15 cellular contexts compared by ENCODE assay signal in the genomic region with DNA sequence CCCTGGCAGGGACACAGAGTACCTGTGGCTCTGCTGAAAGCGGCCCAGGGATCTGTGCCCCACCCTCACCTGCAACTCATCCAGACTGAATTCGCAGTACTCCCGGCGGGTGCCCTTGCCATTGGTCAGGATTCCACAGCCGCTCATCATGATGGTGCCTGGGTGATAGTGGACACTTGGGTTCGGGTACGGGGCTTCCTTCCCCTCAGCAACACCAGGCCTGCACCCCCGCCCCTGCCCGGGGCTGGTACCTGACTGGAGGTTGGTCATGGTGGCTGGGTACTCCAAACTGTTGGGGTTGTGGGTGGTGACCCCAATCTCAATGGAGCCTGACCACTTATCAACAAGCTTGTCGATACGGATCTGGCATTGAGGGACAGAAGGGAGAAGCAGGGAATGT. TPM values are rescaled to one million over a fixed set of nuclear protein-coding genes. Genes with fewer than 3 reads are reported as not detected.
DNase-seq lines count a peak whose midpoint lies in the region; ATAC-seq and TF ChIP-seq lines count a peak whose summit lies in the region.
"Had no signal": no experiment of that assay in that cellular context is flagged by ENCODE, and none has a peak within 500 bp of the region (broad histone marks: within the 10 kb centered on the region; RNA-seq: fewer than 3 reads in every experiment).

No MANE protein-coding gene starts in this region.

- peaks cover 10% of the 10 kb centered on the region; the same call in 1 of the 2 replicates for H4K20me1 ChIP-seq in BLaER1

- H3K27me3 ChIP-seq in BLaER1, result no peaks in the 10 kb centered on the region
- no peaks in the 10 kb centered on the region for H3K27me3 ChIP-seq in H7 (ENCODE audit: control insufficient read depth, insufficient read depth, low read length)
- H3K27me3 ChIP-seq in BE2C, result no peaks in the 10 kb centered on the region

- no peak overlapping the region for H3K27ac ChIP-seq in BLaER1

- DNase-seq in activated T-cell treated with anti-CD3 and anti-CD28 coated beads, Interleukin-2, amount 50 U/mL, for 24 hours, result no peak
- DNase-seq in activated T-cell treated with anti-CD3 and anti-CD28 coated beads, Interleukin-2, amount 50 U/mL, for 48 hours, result no peak
- DNase-seq in H7, result peak; percentile 34
- DNase-seq in BE2C, result no peak
- no peak for DNase-seq in iPS-NIHi11 (ENCODE audit: low spot score)
- DNase-seq: CD4-positive, CD25-positive, alpha-beta regulatory T cell; CD8-positive, alpha-beta memory T cell; COR-L47; GOT3; KG1 had no signal

- H3K9ac ChIP-seq in BLaER1, result peak overlapping the region; percentile 88; the same call in 1 of the 2 replicates

- no peak for TF ChIP-seq CTCF in nephron (IDR thresholded peaks at IDR 0.05; ENCODE audit: unreplicated experiment in 3 of 3)
- TF ChIP-seq CTCF in BE2C (IDR thresholded peaks at IDR 0.05; ENCODE audit: low read depth, low read length), result no peak

- peaks cover 76% of the 10 kb centered on the region for H3K36me3 Mint-ChIP-seq in activated T-cell treated with anti-CD3 and anti-CD28 coated beads, Interleukin-2, amount 50 U/mL, for 24 hours (ENCODE audit: low read depth)
- H3K36me3 Mint-ChIP-seq in nephron (ENCODE audit: low read depth), result peaks cover 23% of the 10 kb centered on the region

- peak overlapping the region; percentile 12 for H3K4me3 Mint-ChIP-seq in activated T-cell treated with anti-CD3 and anti-CD28 coated beads, Interleukin-2, amount 50 U/mL, for 24 hours
- peak overlapping the region; percentile 43 to 72 (median 59) for H3K4me3 Mint-ChIP-seq in nephron

- H3K27ac Mint-ChIP-seq in activated T-cell treated with anti-CD3 and anti-CD28 coated beads, Interleukin-2, amount 50 U/mL, for 24 hours, result no peak overlapping the region
- no peak overlapping the region for H3K27ac Mint-ChIP-seq in nephron
- H3K27ac Mint-ChIP-seq: CD4-positive, CD25-positive, alpha-beta regulatory T cell had no signal

- H3K9me3 Mint-ChIP-seq in activated T-cell treated with anti-CD3 and anti-CD28 coated beads, Interleukin-2, amount 50 U/mL, for 24 hours, result no peaks in the 10 kb centered on the region
- H3K9me3 Mint-ChIP-seq in nephron, result no peaks in the 10 kb centered on the region
- H3K9me3 Mint-ChIP-seq: CD4-positive, CD25-positive, alpha-beta regulatory T cell; CD8-positive, alpha-beta memory T cell had no signal

- no peaks in the 10 kb centered on the region for H3K9me3 ChIP-seq in BLaER1
- H3K9me3 ChIP-seq in BE2C, result no peaks in the 10 kb centered on the region
- H3K9me3 ChIP-seq: HAP-1 had no signal

- H3K4me2 ChIP-seq in BLaER1, result no peak overlapping the region

- H3K36me3 ChIP-seq in BLaER1 (peaks cover 58% of the 10 kb centered on the region), H7 (replicated peaks; ENCODE audit: control insufficient read depth, insufficient read depth, low read length) (peaks cover 42% of the 10 kb centered on the region), BE2C (peaks cover 23% of the 10 kb centered on the region)

- peaks cover 39% of the 10 kb centered on the region for H3K4me1 Mint-ChIP-seq in activated T-cell treated with anti-CD3 and anti-CD28 coated beads, Interleukin-2, amount 50 U/mL, for 24 hours (ENCODE audit: low read depth)
- H3K4me1 Mint-ChIP-seq in nephron, result peaks cover 22% of the 10 kb centered on the region

- H3K4me1 ChIP-seq in BLaER1 (peaks cover 22% of the 10 kb centered on the region), BE2C (no peaks in the 10 kb centered on the region)

- no peak overlapping the region for H3K4me3 ChIP-seq in BLaER1
- no peak overlapping the region for H3K4me3 ChIP-seq in H7 (ENCODE audit: insufficient read depth, low read depth, low read length)
- no peak overlapping the region for H3K4me3 ChIP-seq in BE2C (ENCODE audit: low read depth, low read length)
- H3K4me3 ChIP-seq: HAP-1 had no signal

- no peaks in the 10 kb centered on the region for H3K27me3 Mint-ChIP-seq in activated T-cell treated with anti-CD3 and anti-CD28 coated beads, Interleukin-2, amount 50 U/mL, for 24 hours
- no peaks in the 10 kb centered on the region for H3K27me3 Mint-ChIP-seq in nephron (ENCODE audit: low read depth)

- no peak for ATAC-seq in HG03095 (IDR thresholded peaks at IDR 0.05; ENCODE audit: unreplicated experiment)

RNA-seq across cellular contexts. Expression of a gene that starts 2.9 kb away (rescaled TPM):
- 33.5 and 34.1 TPM in 2 replicates for total RNA-seq in H7 (2014; rRNA removed; shearing (Covaris generic))
- polyA plus RNA-seq in BE2C (2012; ENCODE audit: insufficient read depth, insufficient read length, low read depth), result 55.3 TPM

RNA-seq across cellular contexts. Expression of a gene that starts 10.1 kb away (rescaled TPM):
- total RNA-seq in H7 (2014; rRNA removed; shearing (Covaris generic)), result 17.8 and 34.5 TPM in 2 replicates
- polyA plus RNA-seq in BE2C (2012; ENCODE audit: insufficient read depth, insufficient read length, low read depth), result 2.2 TPM
- total RNA-seq: HT-29 had no signal

RNA-seq across cellular contexts. Expression of a gene that starts 11.0 kb away (rescaled TPM):
- 52.8 and 60.2 TPM in 2 replicates for total RNA-seq in H7 (2014; rRNA removed; shearing (Covaris generic))
- 123 TPM for polyA plus RNA-seq in BE2C (2012; ENCODE audit: insufficient read depth, insufficient read length, low read depth)

RNA-seq across cellular contexts. Expression of a gene that starts 18.8 kb away (rescaled TPM):
- total RNA-seq in H7 (2014; rRNA removed; shearing (Covaris generic)), result 865 and 1,116 TPM in 2 replicates
- polyA plus RNA-seq in BE2C (2012; ENCODE audit: insufficient read depth, insufficient read length, low read depth), result 805 TPM

RNA-seq across cellular contexts. Expression of a gene that starts 25.8 kb away (rescaled TPM):
- total RNA-seq in H7 (2014; rRNA removed; shearing (Covaris generic)), result 1.1 and 2.2 TPM in 2 replicates
- polyA plus RNA-seq in BE2C (2012; ENCODE audit: insufficient read depth, insufficient read length, low read depth), result 1.7 TPM
